ENCODE assay signal across 9 cellular contexts in genomic region chr16:75109732-75110243, GRCh38. TPM values are rescaled to one million over a fixed set of nuclear protein-coding genes. Genes with fewer than 3 reads are reported as not detected.
DNase-seq lines count a peak whose midpoint lies in the region; ATAC-seq and TF ChIP-seq lines count a peak whose summit lies in the region.
"Had no signal": no experiment of that assay in that cellular context is flagged by ENCODE, and none has a peak within 500 bp of the region (broad histone marks: within the 10 kb centered on the region; RNA-seq: fewer than 3 reads in every experiment).

No MANE protein-coding gene starts in this region.

- no peak overlapping the region for H3K4me3 Mint-ChIP-seq in chondrocyte (ENCODE audit: unreplicated experiment)
- peak overlapping the region in 5 of 8 donors; percentile 1 to 67 (median 40) for H3K4me3 Mint-ChIP-seq in naive B cell

- peaks cover 32% of the 10 kb centered on the region for H3K4me1 Mint-ChIP-seq in chondrocyte (ENCODE audit: low read depth)
- H3K4me1 Mint-ChIP-seq in naive B cell = peaks cover 33 to 49% (median 46%) of the 10 kb centered on the region in 3 donors

- H3K27ac Mint-ChIP-seq in chondrocyte (ENCODE audit: unreplicated experiment) (peak overlapping the region; percentile 95), naive B cell (peak overlapping the region in 4 of 6 donors; percentile 31 to 70 (median 44))

- H3K9me3 Mint-ChIP-seq in chondrocyte (ENCODE audit: low read depth) (no peaks in the 10 kb centered on the region), naive B cell (no peaks in the 10 kb centered on the region)

- H3K36me3 Mint-ChIP-seq in chondrocyte (ENCODE audit: low read depth) = no peaks in the 10 kb centered on the region
- no peaks in the 10 kb centered on the region for H3K36me3 Mint-ChIP-seq in naive B cell

- TF ChIP-seq CTCF in GM06990 (IDR thresholded peaks at IDR 0.05; ENCODE audit: insufficient read depth, low read length, poor library complexity, severe bottlenecking) (peak; percentile 9), chondrocyte (IDR thresholded peaks at IDR 0.05) (no peak)

- ATAC-seq in naive B cell (ENCODE audit: low read depth in 2 of 2) (no peak), HG03521 (IDR thresholded peaks at IDR 0.05; ENCODE audit: unreplicated experiment) (no peak)

- DNase-seq in GM06990 (ENCODE audit: extremely low read depth, insufficient read length) (no peak), NCI-H69 (lab: John Stamatoyannopoulos, UW) (peak; percentile 1), chondrocyte (ENCODE audit: low spot score) (no peak), naive B cell (no peak), SK-N-DZ (ENCODE audit: low spot score) (no peak), EL (no peak)
- no peak for DNase-seq in stimulated activated CD4-positive, alpha-beta T cell treated with anti-CD3 and anti-CD28 coated beads, Interleukin-4, amount 100 ng/mL, for 4 hours

- no peak overlapping the region for H3K4me3 ChIP-seq in GM06990 (replicated peaks; ENCODE audit: low read depth, low read length)

- H3K27me3 Mint-ChIP-seq in chondrocyte (ENCODE audit: low read depth) = no peaks in the 10 kb centered on the region
- peaks cover 64 to 90% (median 87%) of the 10 kb centered on the region in 3 donors for H3K27me3 Mint-ChIP-seq in naive B cell

- no peaks in the 10 kb centered on the region for H3K36me3 ChIP-seq in GM06990 (ENCODE audit: control insufficient read depth, insufficient read depth, low read length)

- no peaks in the 10 kb centered on the region for H3K27me3 ChIP-seq in GM06990 (replicated peaks; ENCODE audit: control insufficient read depth, insufficient read depth, low read length)

RNA-seq across cellular contexts. Expression of gene LDHD, which starts 6.8 kb away (rescaled TPM):
- 2.3 to 2.7 TPM (median 2.6 TPM) in 3 replicates for total RNA-seq in chondrocyte
- not detected for polyA plus RNA-seq in naive B cell (ENCODE audit: low read depth in 6 of 6)
- 0.29 and 0.31 TPM in 2 replicates for polyA plus RNA-seq in SK-N-DZ (2014; cell fraction: cytosol; rRNA removed)
- 2.2 and 3.5 TPM in 2 replicates for polyA plus RNA-seq in SK-N-DZ (2014; cell fraction: nucleus; rRNA removed)
- total RNA-seq: HT1080 had no signal

RNA-seq across cellular contexts. Expression of gene ZFP1, which starts 38.5 kb away (rescaled TPM):
- 11.4 to 15.3 TPM (median 14.1 TPM) in 3 replicates for total RNA-seq in chondrocyte
- polyA plus RNA-seq in naive B cell (ENCODE audit: low read depth in 6 of 6) = 10 to 100 TPM in 3 of 6 donors, 1 to 10 TPM in 3; 6.5 to 19.3 (median 10.0) TPM
- polyA plus RNA-seq in SK-N-DZ (2014; cell fraction: cytosol; rRNA removed) = 18.0 and 18.2 TPM in 2 replicates
- 11.1 and 12.0 TPM in 2 replicates for polyA plus RNA-seq in SK-N-DZ (2014; cell fraction: nucleus; rRNA removed)
